ENCODE assay signal across 1 cellular context in the genomic region with DNA sequence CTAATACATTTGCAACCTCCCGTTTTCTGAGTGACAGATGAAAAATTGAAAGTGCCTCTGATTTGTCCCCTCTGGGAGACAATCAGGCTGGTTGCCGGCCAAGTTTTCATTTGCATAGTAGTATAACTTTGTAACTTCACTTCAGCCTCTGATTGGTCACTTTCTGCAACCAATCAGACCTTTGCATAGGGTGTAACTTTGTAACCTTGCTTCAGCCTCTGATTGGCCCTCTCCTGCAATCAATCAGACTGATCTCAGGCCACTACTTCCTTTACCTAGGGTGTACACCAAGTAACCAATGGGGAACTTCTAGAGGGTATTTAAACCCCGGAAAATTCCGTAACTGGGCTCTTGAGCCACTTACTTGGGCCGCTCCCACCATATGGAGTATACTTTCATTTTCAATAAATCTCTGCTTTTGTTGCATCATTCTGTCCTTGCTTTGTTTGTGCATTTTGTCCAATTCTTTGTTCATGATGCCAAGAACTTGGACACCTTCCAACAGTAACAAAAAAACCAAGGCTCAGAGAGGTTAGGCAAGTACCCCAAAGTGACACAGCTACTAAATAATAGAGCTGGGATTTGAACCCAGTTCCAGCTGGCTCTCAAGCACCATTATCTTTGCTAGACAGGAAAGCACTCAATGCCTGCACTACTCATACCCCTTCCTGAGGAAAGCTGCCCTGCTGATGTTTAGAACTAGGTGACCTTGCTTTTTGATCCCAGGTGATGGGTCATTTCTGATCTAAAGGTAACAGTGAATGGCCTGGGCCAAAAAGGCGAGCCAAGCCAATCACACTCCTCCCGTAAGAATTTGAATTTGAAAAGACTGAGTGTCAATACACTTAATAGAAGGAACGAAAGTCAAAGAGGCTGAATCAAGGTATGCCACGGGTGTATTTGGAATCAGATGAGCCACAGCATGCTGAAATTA.
TF ChIP-seq lines count a peak whose summit lies in the region.

No MANE protein-coding gene starts in this region.

TF ChIP-seq in K562, 482 proteins besides CTCF, POLR2A, EP300 and RAD21:
- no peak for TF ChIP-seq CBX8 (IDR thresholded peaks at IDR 0.05; ENCODE audit: borderline replicate concordance, extremely low read depth, low read depth, low read length, poor library complexity, severe bottlenecking)
- 0 out of 2 replicates have a peak, but pooled peaks have one; percentile 31 for TF ChIP-seq HDAC2 (IDR thresholded peaks at IDR 0.05)
- TF ChIP-seq, protein P1, sequence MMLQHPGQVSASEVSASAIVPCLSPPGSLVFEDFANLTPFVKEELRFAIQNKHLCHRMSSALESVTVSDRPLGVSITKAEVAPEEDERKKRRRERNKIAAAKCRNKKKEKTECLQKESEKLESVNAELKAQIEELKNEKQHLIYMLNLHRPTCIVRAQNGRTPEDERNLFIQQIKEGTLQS (IDR thresholded peaks at IDR 0.05) = peak; percentile 41
- TF ChIP-seq, protein P1 (CRISPR knock-in tag; conservative IDR thresholded peaks at IDR 0.05) = no peak
- peak; percentile 77 for TF ChIP-seq NFYB (IDR thresholded peaks at IDR 0.05; ENCODE audit: extremely low read depth, insufficient read length)
- TF ChIP-seq ZFP36 (IDR thresholded peaks at IDR 0.05; ENCODE audit: low read depth, low read length, partially characterized antibody) = peak; percentile 41
- peak; percentile 9 for TF ChIP-seq FOS (IDR thresholded peaks at IDR 0.05; ENCODE audit: extremely low read depth, insufficient read length)
- TF ChIP-seq ADNP (tag; IDR thresholded peaks at IDR 0.05) = 0 out of 2 replicates have a peak, but pooled peaks have one; percentile 46
- TF ChIP-seq ZNF77 (CRISPR knock-in tag; IDR thresholded peaks at IDR 0.05) = no peak
- peak; percentile 57 for TF ChIP-seq NFIC (IDR thresholded peaks at IDR 0.05)
- TF ChIP-seq FOXM1 (IDR thresholded peaks at IDR 0.05; ENCODE audit: low read depth) = peak; percentile 61
- TF ChIP-seq FOXM1 (CRISPR knock-in tag; IDR thresholded peaks at IDR 0.05; ENCODE audit: low read depth) = no peak
- TF ChIP-seq, protein P2, sequence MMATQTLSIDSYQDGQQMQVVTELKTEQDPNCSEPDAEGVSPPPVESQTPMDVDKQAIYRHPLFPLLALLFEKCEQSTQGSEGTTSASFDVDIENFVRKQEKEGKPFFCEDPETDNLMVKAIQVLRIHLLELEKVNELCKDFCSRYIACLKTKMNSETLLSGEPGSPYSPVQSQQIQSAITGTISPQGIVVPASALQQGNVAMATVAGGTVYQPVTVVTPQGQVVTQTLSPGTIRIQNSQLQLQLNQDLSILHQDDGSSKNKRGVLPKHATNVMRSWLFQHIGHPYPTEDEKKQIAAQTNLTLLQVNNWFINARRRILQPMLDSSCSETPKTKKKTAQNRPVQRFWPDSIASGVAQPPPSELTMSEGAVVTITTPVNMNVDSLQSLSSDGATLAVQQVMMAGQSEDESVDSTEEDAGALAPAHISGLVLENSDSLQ (IDR thresholded peaks at IDR 0.05) = peak; percentile 96
- TF ChIP-seq KDM1A (IDR thresholded peaks at IDR 0.05) = peak; percentile 38 to 58; a peak in 2 of 4 replicates
- TF ChIP-seq DNMT1 (IDR thresholded peaks at IDR 0.05) = no peak
- TF ChIP-seq RBM25 (IDR thresholded peaks at IDR 0.05; ENCODE audit: low read depth, low read length, severe bottlenecking) = peak; percentile 67
- peak; percentile 88 for TF ChIP-seq BCOR (IDR thresholded peaks at IDR 0.05)
- TF ChIP-seq, protein P3, sequence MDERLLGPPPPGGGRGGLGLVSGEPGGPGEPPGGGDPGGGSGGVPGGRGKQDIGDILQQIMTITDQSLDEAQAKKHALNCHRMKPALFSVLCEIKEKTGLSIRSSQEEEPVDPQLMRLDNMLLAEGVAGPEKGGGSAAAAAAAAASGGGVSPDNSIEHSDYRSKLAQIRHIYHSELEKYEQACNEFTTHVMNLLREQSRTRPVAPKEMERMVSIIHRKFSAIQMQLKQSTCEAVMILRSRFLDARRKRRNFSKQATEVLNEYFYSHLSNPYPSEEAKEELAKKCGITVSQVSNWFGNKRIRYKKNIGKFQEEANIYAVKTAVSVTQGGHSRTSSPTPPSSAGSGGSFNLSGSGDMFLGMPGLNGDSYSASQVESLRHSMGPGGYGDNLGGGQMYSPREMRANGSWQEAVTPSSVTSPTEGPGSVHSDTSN (CRISPR knock-in tag; IDR thresholded peaks at IDR 0.05; ENCODE audit: low read depth) = no peak
- TF ChIP-seq, protein P3 (tag; conservative IDR thresholded peaks at IDR 0.05; ENCODE audit: low read depth) = peak; percentile 70
- TF ChIP-seq CEBPB (tag; IDR thresholded peaks at IDR 0.05) = peak; percentile 21; the same call in 1 of the 2 replicates
- no peak for TF ChIP-seq NFRKB (IDR thresholded peaks at IDR 0.05; ENCODE audit: low read depth)
- peak; percentile 59; the same call in 1 of the 2 replicates for TF ChIP-seq CEBPG (CRISPR knock-in tag; IDR thresholded peaks at IDR 0.05)
- peak; percentile 18 to 57; a peak in 2 of 4 replicates for TF ChIP-seq CEBPG (tag; conservative IDR thresholded peaks at IDR 0.05 in 1 of 2, IDR thresholded peaks at IDR 0.05 in 1 of 2)
